In genomic region chr19:41957161-41957837, GRCh38 we compare ENCODE assay signal across 10 cellular contexts. TPM values are rescaled to one million over a fixed set of nuclear protein-coding genes. Genes with fewer than 3 reads are reported as not detected.
DNase-seq lines count a peak whose midpoint lies in the region; ATAC-seq lines count a peak whose summit lies in the region.
"Had no signal": no experiment of that assay in that cellular context is flagged by ENCODE, and none has a peak within 500 bp of the region (broad histone marks: within the 10 kb centered on the region; RNA-seq: fewer than 3 reads in every experiment).

No MANE protein-coding gene starts in this region.

- H3K36me3 ChIP-seq in subcutaneous abdominal adipose tissue (ENCODE audit: control insufficient read depth in 5 of 5, insufficient read depth in 5 of 5, low read length in 5 of 5), result peaks cover 0 to 24% (median 11%) of the 10 kb centered on the region in 5 donors

- no peak for DNase-seq in activated naive CD4-positive, alpha-beta T cell treated with anti-CD3 and anti-CD28 coated beads, Interleukin-2, amount 10 ng/mL, durations not matched to agents 7 days and 5 days
- DNase-seq in activated naive CD4-positive, alpha-beta T cell (lab: John Stamatoyannopoulos, UW), result no peak
- peak; percentile 83 to 85 for DNase-seq in left colon
- DNase-seq in HuH-7.5 (ENCODE audit: low spot score), result no peak
- no peak for DNase-seq in ACHN

- H3K27me3 Mint-ChIP-seq in activated naive CD4-positive, alpha-beta T cell treated with anti-CD3 and anti-CD28 coated beads, Interleukin-2, amount 10 ng/mL, durations not matched to agents 7 days and 5 days, result no peaks in the 10 kb centered on the region
- no peaks in the 10 kb centered on the region for H3K27me3 Mint-ChIP-seq in activated naive CD8-positive, alpha-beta T cell

- no peaks in the 10 kb centered on the region for H3K9me3 ChIP-seq in subcutaneous abdominal adipose tissue (ENCODE audit: control insufficient read depth in 5 of 5, low read length in 5 of 5)

- peaks cover 4 to 31% (median 24%) of the 10 kb centered on the region in 5 donors for H3K4me1 ChIP-seq in subcutaneous abdominal adipose tissue (ENCODE audit: control insufficient read depth in 5 of 5, insufficient read depth in 5 of 5, low read length in 5 of 5)

- no peaks in the 10 kb centered on the region for H3K27me3 ChIP-seq in subcutaneous abdominal adipose tissue (ENCODE audit: control insufficient read depth in 5 of 5, insufficient read depth in 4 of 5, low read length in 5 of 5)

- peak overlapping the region; percentile 85 for H3K27ac Mint-ChIP-seq in activated naive CD4-positive, alpha-beta T cell treated with anti-CD3 and anti-CD28 coated beads, Interleukin-2, amount 10 ng/mL, durations not matched to agents 7 days and 5 days
- H3K27ac Mint-ChIP-seq in activated naive CD8-positive, alpha-beta T cell, result peak overlapping the region; percentile 71

- peak; percentile 64 for ATAC-seq in left colon
- ATAC-seq in HG03159 (IDR thresholded peaks at IDR 0.05; ENCODE audit: unreplicated experiment), result no peak

- H3K36me3 Mint-ChIP-seq in activated naive CD4-positive, alpha-beta T cell treated with anti-CD3 and anti-CD28 coated beads, Interleukin-2, amount 10 ng/mL, durations not matched to agents 7 days and 5 days, result peaks cover 2% of the 10 kb centered on the region
- H3K36me3 Mint-ChIP-seq in activated naive CD8-positive, alpha-beta T cell, result no peaks in the 10 kb centered on the region

- no peaks in the 10 kb centered on the region for H3K9me3 Mint-ChIP-seq in activated naive CD4-positive, alpha-beta T cell treated with anti-CD3 and anti-CD28 coated beads, Interleukin-2, amount 10 ng/mL, durations not matched to agents 7 days and 5 days
- no peaks in the 10 kb centered on the region for H3K9me3 Mint-ChIP-seq in activated naive CD8-positive, alpha-beta T cell (ENCODE audit: low read depth)

- peaks cover 27% of the 10 kb centered on the region for H3K4me1 Mint-ChIP-seq in activated naive CD4-positive, alpha-beta T cell treated with anti-CD3 and anti-CD28 coated beads, Interleukin-2, amount 10 ng/mL, durations not matched to agents 7 days and 5 days
- peaks cover 16% of the 10 kb centered on the region for H3K4me1 Mint-ChIP-seq in activated naive CD8-positive, alpha-beta T cell (ENCODE audit: low read depth)

- H3K4me3 ChIP-seq in subcutaneous abdominal adipose tissue (ENCODE audit: low read depth in 1 of 5, low read length in 5 of 5), result peak overlapping the region in 2 of 5 donors; percentile 13 to 89

- H3K4me3 Mint-ChIP-seq in activated naive CD4-positive, alpha-beta T cell treated with anti-CD3 and anti-CD28 coated beads, Interleukin-2, amount 10 ng/mL, durations not matched to agents 7 days and 5 days, result peak overlapping the region; percentile 86
- H3K4me3 Mint-ChIP-seq in activated naive CD8-positive, alpha-beta T cell, result peak overlapping the region; percentile 98

- in situ Hi-C loops in ACHN (cut with HindIII; ENCODE audit: low pct_ligation_motif_present, low pct_unique_long_range_greater_than_20kb, low sequenced_read_pairs), result no loop called here

- CTCF ChIA-PET in activated naive CD4-positive, alpha-beta T cell treated with anti-CD3 and anti-CD28 coated beads, Interleukin-2, amount 10 ng/mL, durations not matched to agents 7 days and 5 days (lab: Charles Lee), result interaction anchor here (1.2 to 4.2 kb wide), 8 partner anchors 11 to 250 kb away, joined by 3 to 19 read pairs (median 6); partner anchors contain the start of gene RPS19

- H3K27ac ChIP-seq in subcutaneous abdominal adipose tissue (ENCODE audit: low read depth, low read length), result no peak overlapping the region

- intact Hi-C loops in left colon (cut with DNase I, micrococcal nuclease), result loop anchor here in 1 of 2 donors (10.0 kb wide), 1 partner anchor 82 kb away; the partner anchor contains the start of gene CD79A

- peak overlapping the region in 3 of 5 donors; percentile 27 to 92 (median 86) for H3K9ac ChIP-seq in subcutaneous abdominal adipose tissue (ENCODE audit: low read length in 5 of 5)

RNA-seq across cellular contexts. Expression of gene RABAC1, which starts 1.8 kb away (rescaled TPM):
- 100 to 1,000 TPM; 177 to 196 TPM for total RNA-seq in left colon

RNA-seq across cellular contexts. Expression of gene ERFL, which starts 29.1 kb away (rescaled TPM):
- 1 to 10 TPM; 1.1 to 1.7 TPM for total RNA-seq in left colon
- total RNA-seq: kidney epithelial cell had no signal

RNA-seq across cellular contexts. Expression of gene ATP1A3, which starts 36.7 kb away (rescaled TPM):
- 1 to 10 TPM; 1.2 to 1.6 TPM for total RNA-seq in left colon
- total RNA-seq: aorta, kidney epithelial cell had no signal

Comparison
In these comparisons a context has a peak if more than half of its experiments do, and no peak if none do; other contexts are left out.
1. DNase-seq: peak in left colon (2 of 2); none in activated naive CD4-positive, alpha-beta T cell treated with anti-CD3 and anti-CD28 coated beads, Interleukin-2, amount 10 ng/mL, durations not matched to agents 7 days and 5 days (single experiment), activated naive CD4-positive, alpha-beta T cell (0 of 4), HuH-7.5 (single experiment) and ACHN (single experiment).